ENCODE assay signal across 11 cellular contexts in genomic region chr14:91284791-91285548, GRCh38. TPM values are rescaled to one million over a fixed set of nuclear protein-coding genes. Genes with fewer than 3 reads are reported as not detected.
DNase-seq lines count a peak whose midpoint lies in the region; ATAC-seq and TF ChIP-seq lines count a peak whose summit lies in the region.
"Had no signal": no experiment of that assay in that cellular context is flagged by ENCODE, and none has a peak within 500 bp of the region (broad histone marks: within the 10 kb centered on the region; RNA-seq: fewer than 3 reads in every experiment).

No MANE protein-coding gene starts in this region.

- H3K4me3 ChIP-seq in OCI-LY7 (ENCODE audit: low read depth, low read length, poor library complexity, severe bottlenecking) = peak overlapping the region; percentile 16
- H3K4me3 ChIP-seq in smooth muscle cell = no peak overlapping the region
- H3K4me3 ChIP-seq: cardiac muscle cell had no signal

- no peak for ATAC-seq in HG03354 (IDR thresholded peaks at IDR 0.05; ENCODE audit: poor library complexity, severe bottlenecking, unreplicated experiment)

- H3K9me3 ChIP-seq in OCI-LY7 (ENCODE audit: low read length) (no peaks in the 10 kb centered on the region), smooth muscle cell (replicated peaks; ENCODE audit: low read depth) (no peaks in the 10 kb centered on the region)

- no peaks in the 10 kb centered on the region for H3K9me2 ChIP-seq in OCI-LY7 (ENCODE audit: insufficient read depth, low read length)

- no peaks in the 10 kb centered on the region for H3K9me3 Mint-ChIP-seq in activated naive CD4-positive, alpha-beta T cell treated with anti-CD3 and anti-CD28 coated beads, Interleukin-2, amount 10 ng/mL, durations not matched to agents 7 days and 5 days
- no peaks in the 10 kb centered on the region for H3K9me3 Mint-ChIP-seq in activated naive CD4-positive, alpha-beta T cell treated with anti-CD3 and anti-CD28 coated beads for 36 hours

- no peaks in the 10 kb centered on the region for H3K27me3 Mint-ChIP-seq in activated naive CD4-positive, alpha-beta T cell treated with anti-CD3 and anti-CD28 coated beads, Interleukin-2, amount 10 ng/mL, durations not matched to agents 7 days and 5 days
- no peaks in the 10 kb centered on the region for H3K27me3 Mint-ChIP-seq in activated naive CD4-positive, alpha-beta T cell treated with anti-CD3 and anti-CD28 coated beads for 36 hours (ENCODE audit: low read depth)

- H3K79me2 ChIP-seq in OCI-LY7 (ENCODE audit: insufficient read depth, low read depth, low read length) (peaks cover 4% of the 10 kb centered on the region; the same call in 1 of the 2 replicates), smooth muscle cell (ENCODE audit: low read depth) (no peaks in the 10 kb centered on the region)

- CTCF ChIA-PET in activated naive CD4-positive, alpha-beta T cell treated with anti-CD3 and anti-CD28 coated beads, Interleukin-2, amount 10 ng/mL, durations not matched to agents 7 days and 5 days (lab: Charles Lee) = interaction anchor here (1.3 to 13.7 kb wide), 9 partner anchors 8 to 383 kb away, joined by 3 to 229 read pairs (median 7); no protein-coding TSS in a partner anchor
- CTCF ChIA-PET in activated naive CD4-positive, alpha-beta T cell treated with anti-CD3 and anti-CD28 coated beads for 36 hours (lab: Charles Lee) = interaction anchor here (0.7 to 11.7 kb wide), 9 partner anchors 16 to 382 kb away, joined by 3 to 203 read pairs (median 3); no protein-coding TSS in a partner anchor
- CTCF ChIA-PET in OCI-LY7 (lab: Charles Lee; ENCODE audit: unreplicated experiment) = interaction anchor here (0.7 to 2.3 kb wide), 4 partner anchors 72 to 382 kb away, joined by 3 to 9 read pairs (median 3); no protein-coding TSS in a partner anchor

- no peak overlapping the region for H3K4me3 Mint-ChIP-seq in activated naive CD4-positive, alpha-beta T cell treated with anti-CD3 and anti-CD28 coated beads, Interleukin-2, amount 10 ng/mL, durations not matched to agents 7 days and 5 days
- H3K4me3 Mint-ChIP-seq in activated naive CD4-positive, alpha-beta T cell treated with anti-CD3 and anti-CD28 coated beads for 36 hours = no peak overlapping the region

- TF ChIP-seq CTCF in OCI-LY7 (conservative IDR thresholded peaks at IDR 0.05; ENCODE audit: low read length) (no peak), smooth muscle cell (IDR thresholded peaks at IDR 0.05; ENCODE audit: borderline replicate concordance, insufficient read depth, poor library complexity, severe bottlenecking) (no peak)

- H2AFZ ChIP-seq in OCI-LY7 (ENCODE audit: low read length) = no peak overlapping the region
- H2AFZ ChIP-seq in smooth muscle cell (ENCODE audit: low read depth) = no peak overlapping the region

- peaks cover 19% of the 10 kb centered on the region for H3K4me1 Mint-ChIP-seq in activated naive CD4-positive, alpha-beta T cell treated with anti-CD3 and anti-CD28 coated beads, Interleukin-2, amount 10 ng/mL, durations not matched to agents 7 days and 5 days
- peaks cover 4% of the 10 kb centered on the region for H3K4me1 Mint-ChIP-seq in activated naive CD4-positive, alpha-beta T cell treated with anti-CD3 and anti-CD28 coated beads for 36 hours (ENCODE audit: low read depth)

- no TSS peak for BruUV-seq in OCI-LY7 (replicated peaks; lab: Mats Ljungman, UMichigan)

- POLR2A ChIA-PET in OCI-LY7 (lab: Charles Lee) = interaction anchor here (0.7 to 1.6 kb wide), 4 partner anchors 35 to 107 kb away, joined by 3 to 7 read pairs (median 4); partner anchors contain the start of gene GPR68

- H3K9ac ChIP-seq in smooth muscle cell (ENCODE audit: low read depth) = no peak overlapping the region

- no peaks in the 10 kb centered on the region for H3K27me3 ChIP-seq in smooth muscle cell (ENCODE audit: low read depth)
- H3K27me3 ChIP-seq: cardiac muscle cell had no signal

- H3K36me3 ChIP-seq in OCI-LY7 (ENCODE audit: insufficient read depth, low read length) (peaks cover 98% of the 10 kb centered on the region), smooth muscle cell (ENCODE audit: low read depth) (no peaks in the 10 kb centered on the region)
- H3K36me3 ChIP-seq: cardiac muscle cell had no signal

- 59% methylated on average over 14 of the region's 14 CpGs for WGBS in smooth muscle cell (ENCODE audit: low lambda C conversion rate)

- H3K4me1 ChIP-seq in OCI-LY7 (ENCODE audit: insufficient read depth, low read length, poor library complexity, severe bottlenecking) (peaks cover 69% of the 10 kb centered on the region), smooth muscle cell (ENCODE audit: low read depth) (no peaks in the 10 kb centered on the region)

- H3K4me2 ChIP-seq in OCI-LY7 (ENCODE audit: low read length) = peak overlapping the region; percentile 60
- peak overlapping the region; percentile 35 for H3K4me2 ChIP-seq in smooth muscle cell

- H3F3A ChIP-seq in smooth muscle cell (ENCODE audit: low read depth) = peaks cover 17% of the 10 kb centered on the region

- peaks cover 75% of the 10 kb centered on the region for H3K36me3 Mint-ChIP-seq in activated naive CD4-positive, alpha-beta T cell treated with anti-CD3 and anti-CD28 coated beads, Interleukin-2, amount 10 ng/mL, durations not matched to agents 7 days and 5 days
- peaks cover 52% of the 10 kb centered on the region for H3K36me3 Mint-ChIP-seq in activated naive CD4-positive, alpha-beta T cell treated with anti-CD3 and anti-CD28 coated beads for 36 hours (ENCODE audit: low read depth)

- H4K20me1 ChIP-seq in OCI-LY7 (ENCODE audit: insufficient read depth, low read length) (no peaks in the 10 kb centered on the region), smooth muscle cell (ENCODE audit: low read depth) (no peaks in the 10 kb centered on the region)

- peak overlapping the region; percentile 97 for H3K27ac ChIP-seq in OCI-LY7 (ENCODE audit: low read depth, low read length, poor library complexity, severe bottlenecking)
- peak overlapping the region; percentile 8 for H3K27ac ChIP-seq in epithelial cell of prostate
- peak overlapping the region; percentile 80 for H3K27ac ChIP-seq in smooth muscle cell (ENCODE audit: low read depth)
- H3K27ac ChIP-seq: C4-2B, cardiac muscle cell had no signal

- no peak for DNase-seq in activated naive CD4-positive, alpha-beta T cell treated with anti-CD3 and anti-CD28 coated beads, Interleukin-2, amount 10 ng/mL, durations not matched to agents 7 days and 5 days
- DNase-seq in activated naive CD4-positive, alpha-beta T cell treated with anti-CD3 and anti-CD28 coated beads for 36 hours = no peak
- DNase-seq in OCI-LY7 (ENCODE audit: low spot score) (peak; percentile 85), epithelial cell of prostate (ENCODE audit: low read depth, low spot score) (no peak), smooth muscle cell (lab: John Stamatoyannopoulos, UW; ENCODE audit: unreplicated experiment) (no peak), SKM-1 treated with dmso at 0.1 percent for 144 hours (lab: John Stamatoyannopoulos, UW; ENCODE audit: unreplicated experiment) (no peak)
- DNase-seq in stimulated activated CD4-positive, alpha-beta T cell treated with anti-CD3 and anti-CD28 coated beads, Interleukin-12 subunit alpha, Interleukin-12 subunit beta, amount 100 ng/mL, for 4 hours = no peak
- DNase-seq: NCI-H2227 treated with DMSO at 0.1 percent for 48 hours had no signal

- intact Hi-C loops in activated naive CD4-positive, alpha-beta T cell treated with anti-CD3 and anti-CD28 coated beads for 36 hours (cut with micrococcal nuclease) = no loop called here
- intact Hi-C loops in OCI-LY7 (cut with micrococcal nuclease; ENCODE audit: unreplicated experiment) = loop anchor here (5.0 to 10.0 kb wide), 2 partner anchors 43 to 220 kb away; partner anchors contain the start of genes GPR68 and RPS6KA5

- peak overlapping the region; percentile 34 for H3K27ac Mint-ChIP-seq in activated naive CD4-positive, alpha-beta T cell treated with anti-CD3 and anti-CD28 coated beads, Interleukin-2, amount 10 ng/mL, durations not matched to agents 7 days and 5 days
- no peak overlapping the region for H3K27ac Mint-ChIP-seq in activated naive CD4-positive, alpha-beta T cell treated with anti-CD3 and anti-CD28 coated beads for 36 hours

RNA-seq across cellular contexts. Expression of gene GPR68, which starts 40.5 kb away (rescaled TPM):
- 1 to 10 TPM; 1.2 to 1.3 TPM for total RNA-seq in activated naive CD4-positive, alpha-beta T cell treated with anti-CD3 and anti-CD28 coated beads for 36 hours
- 0.13 and 0.85 TPM in 2 replicates for total RNA-seq in OCI-LY7 (2014; rRNA removed; shearing (Covaris generic))
- total RNA-seq in OCI-LY7 (2022) (0.41 and 0.84 TPM in 2 replicates), smooth muscle cell (2.6 and 4.4 TPM in 2 replicates)
- polyA plus RNA-seq in smooth muscle cell = 2.9 and 3.2 TPM in 2 replicates

Comparison
In these comparisons a context has a peak if more than half of its experiments do, and no peak if none do; other contexts are left out.
1. H3K27ac ChIP-seq: peak in every context shown above with its lines; median percentile 97 in OCI-LY7; 80 in smooth muscle cell; 8 in epithelial cell of prostate.